In the genomic region with DNA sequence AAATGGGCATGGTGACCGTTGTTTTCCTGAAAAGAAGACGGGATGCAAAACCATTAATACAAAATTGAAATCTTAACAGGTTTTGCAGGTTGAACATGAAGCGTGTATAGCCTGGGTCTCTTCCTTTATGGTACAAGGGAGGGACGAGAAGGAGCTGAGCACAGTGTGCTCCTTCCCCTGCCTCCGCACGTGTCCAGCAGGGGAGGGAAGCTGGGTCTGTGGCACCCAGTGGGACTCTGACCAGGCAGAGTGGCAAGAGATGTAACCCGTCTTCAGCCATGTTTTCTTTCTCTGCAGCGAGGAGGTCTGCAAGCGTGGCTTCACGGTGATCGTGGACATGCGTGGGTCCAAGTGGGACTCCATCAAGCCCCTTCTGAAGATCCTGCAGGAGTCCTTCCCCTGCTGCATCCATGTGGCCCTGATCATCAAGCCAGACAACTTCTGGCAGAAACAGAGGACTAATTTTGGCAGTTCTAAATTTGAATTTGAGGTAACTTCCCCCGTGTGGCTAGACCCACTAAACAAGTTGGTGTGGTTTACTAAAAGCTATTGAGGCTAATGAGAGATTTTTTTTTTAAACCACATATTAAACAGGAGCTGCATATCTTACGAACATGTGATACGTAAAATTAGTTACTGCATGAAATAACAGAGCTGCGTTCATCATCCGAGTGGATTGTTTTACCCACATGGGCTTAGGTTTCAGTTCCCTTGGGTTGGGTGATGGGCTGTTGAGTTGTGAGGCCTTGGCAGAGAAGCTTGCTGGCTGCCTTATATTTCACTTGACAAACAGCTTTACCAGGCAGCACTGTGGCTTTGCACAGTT, we compare ENCODE assay signal across 12 cellular contexts.
DNase-seq lines count a peak whose midpoint lies in the region; ATAC-seq and TF ChIP-seq lines count a peak whose summit lies in the region.
"Had no signal": no experiment of that assay in that cellular context is flagged by ENCODE, and none has a peak within 500 bp of the region (broad histone marks: within the 10 kb centered on the region; RNA-seq: fewer than 3 reads in every experiment).

No MANE protein-coding gene starts in this region.

- peaks cover 24% of the 10 kb centered on the region for H3K4me1 ChIP-seq in OCI-LY7 (ENCODE audit: insufficient read depth, low read length, poor library complexity, severe bottlenecking)
- H3K4me1 ChIP-seq: body of pancreas, pancreas had no signal

- H3K4me3 ChIP-seq in GM06990 (replicated peaks; ENCODE audit: low read depth, low read length) (no peak overlapping the region), OCI-LY7 (ENCODE audit: low read depth, low read length, poor library complexity, severe bottlenecking) (peak overlapping the region; percentile 24)
- H3K4me3 ChIP-seq: body of pancreas, pancreas had no signal

- intact Hi-C loops in OCI-LY7 (cut with micrococcal nuclease; ENCODE audit: unreplicated experiment): no loop called here
- intact Hi-C loops in activated CD4-positive, alpha-beta T cell treated with anti-CD3 and anti-CD28 coated beads, Interleukin-2, amount 10 ng/mL, durations not matched to agents 24 days and 14 days (cut with micrococcal nuclease): no loop called here

- TF ChIP-seq CTCF in GM06990 (IDR thresholded peaks at IDR 0.05; ENCODE audit: insufficient read depth, low read length, poor library complexity, severe bottlenecking) (no peak), OCI-LY7 (conservative IDR thresholded peaks at IDR 0.05; ENCODE audit: low read length) (no peak)

- H3K4me2 ChIP-seq in OCI-LY7 (ENCODE audit: low read length): peak overlapping the region; percentile 51

- no peaks in the 10 kb centered on the region for H3K79me2 ChIP-seq in OCI-LY7 (ENCODE audit: insufficient read depth, low read depth, low read length)

- DNase-seq in GM06990 (ENCODE audit: extremely low read depth, insufficient read length) (peak; percentile 57), OCI-LY7 (ENCODE audit: low spot score) (peak; percentile 65), mesenteric fat pad (ENCODE audit: low spot score) (no peak), dermis blood vessel endothelial cell (no peak)
- DNase-seq in activated effector memory CD4-positive, alpha-beta T cell treated with Interleukin-2 at 50 U/mL for 16 hours: no peak
- no peak for DNase-seq in activated CD4-positive, alpha-beta T cell treated with anti-CD3 and anti-CD28 coated beads, Interleukin-2, amount 10 ng/mL, durations not matched to agents 24 days and 14 days
- DNase-seq: BE2C, body of pancreas, NCI-H774, pancreas had no signal

- CTCF ChIA-PET in OCI-LY7 (lab: Charles Lee; ENCODE audit: unreplicated experiment): interaction anchor here (0.6 to 1.0 kb wide), 3 partner anchors 9 to 79 kb away, joined by 3 to 7 read pairs (median 3); no protein-coding TSS in a partner anchor

- ATAC-seq in GM19455 (IDR thresholded peaks at IDR 0.05; ENCODE audit: unreplicated experiment): peak; percentile 68
- peak; percentile 72 for ATAC-seq in HG03064 (IDR thresholded peaks at IDR 0.05; ENCODE audit: low read depth, unreplicated experiment)
- ATAC-seq: body of pancreas had no signal

- H3K27ac ChIP-seq in OCI-LY7 (ENCODE audit: low read depth, low read length, poor library complexity, severe bottlenecking): peak overlapping the region; percentile 42
- H3K27ac ChIP-seq: body of pancreas, pancreas had no signal

- peaks cover under 1% of the 10 kb centered on the region for H3K27me3 Mint-ChIP-seq in activated CD4-positive, alpha-beta T cell treated with anti-CD3 and anti-CD28 coated beads, Interleukin-2, amount 10 ng/mL, durations not matched to agents 24 days and 14 days

- H3K36me3 ChIP-seq in GM06990 (ENCODE audit: control insufficient read depth, insufficient read depth, low read length) (peaks cover 24% of the 10 kb centered on the region), OCI-LY7 (ENCODE audit: insufficient read depth, low read length) (0 out of 2 replicates have a peak, but pooled peaks cover 4% of the 10 kb centered on the region)
- H3K36me3 ChIP-seq: pancreas had no signal

- H3K9me3 ChIP-seq in OCI-LY7 (ENCODE audit: low read length): no peaks in the 10 kb centered on the region
- H3K9me3 ChIP-seq: BE2C, body of pancreas, pancreas had no signal

- H4K20me1 ChIP-seq in OCI-LY7 (ENCODE audit: insufficient read depth, low read length): no peaks in the 10 kb centered on the region

- H3K9me3 Mint-ChIP-seq in activated CD4-positive, alpha-beta T cell treated with anti-CD3 and anti-CD28 coated beads, Interleukin-2, amount 10 ng/mL, durations not matched to agents 24 days and 14 days: no peaks in the 10 kb centered on the region

- H3K36me3 Mint-ChIP-seq in activated CD4-positive, alpha-beta T cell treated with anti-CD3 and anti-CD28 coated beads, Interleukin-2, amount 10 ng/mL, durations not matched to agents 24 days and 14 days (ENCODE audit: low read depth): no peaks in the 10 kb centered on the region

- H3K4me3 Mint-ChIP-seq in activated CD4-positive, alpha-beta T cell treated with anti-CD3 and anti-CD28 coated beads, Interleukin-2, amount 10 ng/mL, durations not matched to agents 24 days and 14 days: no peak overlapping the region

- no peak overlapping the region for H3K27ac Mint-ChIP-seq in activated CD4-positive, alpha-beta T cell treated with anti-CD3 and anti-CD28 coated beads, Interleukin-2, amount 10 ng/mL, durations not matched to agents 24 days and 14 days

- no peaks in the 10 kb centered on the region for H3K27me3 ChIP-seq in GM06990 (replicated peaks; ENCODE audit: control insufficient read depth, insufficient read depth, low read length)
- H3K27me3 ChIP-seq: BE2C, body of pancreas, pancreas had no signal

- H3K4me1 Mint-ChIP-seq in activated CD4-positive, alpha-beta T cell treated with anti-CD3 and anti-CD28 coated beads, Interleukin-2, amount 10 ng/mL, durations not matched to agents 24 days and 14 days: no peaks in the 10 kb centered on the region

- no TSS peak for BruUV-seq in OCI-LY7 (replicated peaks; lab: Mats Ljungman, UMichigan)

- H3K9me2 ChIP-seq in OCI-LY7 (ENCODE audit: insufficient read depth, low read length): no peaks in the 10 kb centered on the region

- POLR2A ChIA-PET in OCI-LY7 (lab: Charles Lee): interaction anchor here (1.0 to 1.5 kb wide), 2 partner anchors 9 to 14 kb away, joined by 3 to 5 read pairs; no protein-coding TSS in a partner anchor

- peak overlapping the region; percentile 23 for H2AFZ ChIP-seq in OCI-LY7 (ENCODE audit: low read length)

Comparison
In these comparisons a context has a peak if more than half of its experiments do, and no peak if none do; other contexts are left out.
1. DNase-seq: peak in GM06990 (single experiment) and OCI-LY7 (single experiment); none in mesenteric fat pad (single experiment), dermis blood vessel endothelial cell (single experiment), activated effector memory CD4-positive, alpha-beta T cell treated with Interleukin-2 at 50 U/mL for 16 hours (single experiment) and activated CD4-positive, alpha-beta T cell treated with anti-CD3 and anti-CD28 coated beads, Interleukin-2, amount 10 ng/mL, durations not matched to agents 24 days and 14 days (single experiment).